In genomic region chr6:150891886-150892485, GRCh38 we compare ENCODE assay signal across 8 cellular contexts. TPM values are rescaled to one million over a fixed set of nuclear protein-coding genes. Genes with fewer than 3 reads are reported as not detected.
DNase-seq lines count a peak whose midpoint lies in the region; ATAC-seq and TF ChIP-seq lines count a peak whose summit lies in the region.

No MANE protein-coding gene starts in this region.

- no peak for DNase-seq in GM06990 (ENCODE audit: extremely low read depth, insufficient read length)
- peak; percentile 5 for DNase-seq in NCI-H510A (lab: John Stamatoyannopoulos, UW)
- peak; percentile 53 to 62 for DNase-seq in activated CD4-positive, alpha-beta T cell treated with anti-CD3 and anti-CD28 coated beads, Interleukin-2, amount 50 U/mL, for 48 hours
- peak; percentile 9 to 44 (median 25) for DNase-seq in effector memory CD4-positive, alpha-beta T cell
- peak; percentile 76 for DNase-seq in mesenchymal stem cell
- peak; percentile 33 for DNase-seq in stimulated activated CD8-positive, alpha-beta memory T cell treated with anti-CD3 and anti-CD28 coated beads, Interleukin-4, amount 100 ng/mL, for 24 hours (ENCODE audit: low read depth)

- no peak overlapping the region for H2BK120ac ChIP-seq in mesenchymal stem cell (ENCODE audit: low read depth, low read length)

- no peak overlapping the region for H3K18ac ChIP-seq in mesenchymal stem cell (ENCODE audit: low read depth in 1 of 2, low read length in 2 of 2)

- H3K4me3 ChIP-seq in GM06990 (replicated peaks; ENCODE audit: low read depth, low read length) (no peak overlapping the region), mesenchymal stem cell (ENCODE audit: insufficient read depth in 1 of 2, low read depth in 1 of 2, low read length in 2 of 2) (no peak overlapping the region)
- no peak overlapping the region for H3K4me3 ChIP-seq in effector memory CD4-positive, alpha-beta T cell (ENCODE audit: insufficient read depth, low read depth, low read length, poor library complexity, severe bottlenecking)

- no peaks in the 10 kb centered on the region for H3K9me3 ChIP-seq in effector memory CD4-positive, alpha-beta T cell (ENCODE audit: control insufficient read depth, low read length)
- no peaks in the 10 kb centered on the region for H3K9me3 ChIP-seq in mesenchymal stem cell (ENCODE audit: control insufficient read depth, low read length)

- peak; percentile 41 for ATAC-seq in HG03066 (IDR thresholded peaks at IDR 0.05; ENCODE audit: low read depth, unreplicated experiment)
- no peak for ATAC-seq in HG03342 (IDR thresholded peaks at IDR 0.05; ENCODE audit: unreplicated experiment)

- peaks cover 4% of the 10 kb centered on the region for H3K36me3 ChIP-seq in GM06990 (ENCODE audit: control insufficient read depth, insufficient read depth, low read length)
- H3K36me3 ChIP-seq in effector memory CD4-positive, alpha-beta T cell (ENCODE audit: control insufficient read depth, insufficient read depth, low read length) = no peaks in the 10 kb centered on the region
- H3K36me3 ChIP-seq in mesenchymal stem cell (ENCODE audit: control insufficient read depth in 1 of 2, insufficient read depth in 2 of 2, low read depth in 1 of 2, low read length in 2 of 2) = peaks cover 26 to 39% of the 10 kb centered on the region in 2 experiments

- no peaks in the 10 kb centered on the region for H3K27me3 ChIP-seq in GM06990 (replicated peaks; ENCODE audit: control insufficient read depth, insufficient read depth, low read length)
- H3K27me3 ChIP-seq in effector memory CD4-positive, alpha-beta T cell (replicated peaks; ENCODE audit: control insufficient read depth, insufficient read depth, low read length, poor library complexity, severe bottlenecking) = no peaks in the 10 kb centered on the region
- no peaks in the 10 kb centered on the region for H3K27me3 ChIP-seq in mesenchymal stem cell (ENCODE audit: control insufficient read depth in 1 of 2, insufficient read depth in 1 of 2, low read length in 2 of 2)

- WGBS in mesenchymal stem cell = 32% methylated on average over 6 of the region's 7 CpGs

- H4K91ac ChIP-seq in mesenchymal stem cell (ENCODE audit: low read length) = no peak overlapping the region

- H2BK5ac ChIP-seq in mesenchymal stem cell (ENCODE audit: low read depth, low read length, poor library complexity, severe bottlenecking) = no peak overlapping the region

- no peak overlapping the region for H3K14ac ChIP-seq in mesenchymal stem cell (ENCODE audit: low read length in 2 of 2)

- H4K8ac ChIP-seq in mesenchymal stem cell (ENCODE audit: low read length) = no peak overlapping the region

- H2AFZ ChIP-seq in mesenchymal stem cell (ENCODE audit: low read depth, low read length) = no peak overlapping the region

- H2AK5ac ChIP-seq in mesenchymal stem cell (ENCODE audit: low read length, severe bottlenecking) = no peak overlapping the region

- peaks cover 7% of the 10 kb centered on the region for H3K4me1 ChIP-seq in effector memory CD4-positive, alpha-beta T cell (ENCODE audit: control insufficient read depth, insufficient read depth, low read length, poor library complexity, severe bottlenecking)
- H3K4me1 ChIP-seq in mesenchymal stem cell (ENCODE audit: control insufficient read depth, insufficient read depth, low read depth, low read length) = peaks cover 10% of the 10 kb centered on the region

- peak; percentile 83 for TF ChIP-seq CTCF in GM06990 (IDR thresholded peaks at IDR 0.05; ENCODE audit: insufficient read depth, low read length, poor library complexity, severe bottlenecking)

- H3K4ac ChIP-seq in mesenchymal stem cell (ENCODE audit: low read depth in 1 of 2, low read length in 2 of 2) = no peak overlapping the region

- H3K4me2 ChIP-seq in mesenchymal stem cell (ENCODE audit: low read length, poor library complexity, severe bottlenecking) = no peak overlapping the region

- no peak overlapping the region for H3K27ac ChIP-seq in effector memory CD4-positive, alpha-beta T cell (ENCODE audit: insufficient read depth, low read length, poor library complexity, severe bottlenecking)
- H3K27ac ChIP-seq in mesenchymal stem cell (ENCODE audit: low read length, poor library complexity, severe bottlenecking) = no peak overlapping the region

- no peak overlapping the region for H3K23ac ChIP-seq in mesenchymal stem cell (ENCODE audit: low read length in 2 of 2)

- peaks cover 15% of the 10 kb centered on the region for H3K79me1 ChIP-seq in mesenchymal stem cell (replicated peaks; ENCODE audit: low read length, poor library complexity, severe bottlenecking)

- H3K9ac ChIP-seq in mesenchymal stem cell (ENCODE audit: low read length) = peak overlapping the region; percentile 25

- no peak overlapping the region for H2BK15ac ChIP-seq in mesenchymal stem cell (ENCODE audit: low read depth, poor library complexity, severe bottlenecking)

- no peak overlapping the region for H2BK12ac ChIP-seq in mesenchymal stem cell (ENCODE audit: low read length in 2 of 2)

RNA-seq across cellular contexts. Expression of gene MTHFD1L, which starts 26.5 kb away (rescaled TPM):
- polyA plus RNA-seq in mesenchymal stem cell (2013, experiment 1 of 2) = 30.8 TPM
- 33.1 TPM for polyA plus RNA-seq in mesenchymal stem cell (2013, experiment 2 of 2)
